In the genomic region with DNA sequence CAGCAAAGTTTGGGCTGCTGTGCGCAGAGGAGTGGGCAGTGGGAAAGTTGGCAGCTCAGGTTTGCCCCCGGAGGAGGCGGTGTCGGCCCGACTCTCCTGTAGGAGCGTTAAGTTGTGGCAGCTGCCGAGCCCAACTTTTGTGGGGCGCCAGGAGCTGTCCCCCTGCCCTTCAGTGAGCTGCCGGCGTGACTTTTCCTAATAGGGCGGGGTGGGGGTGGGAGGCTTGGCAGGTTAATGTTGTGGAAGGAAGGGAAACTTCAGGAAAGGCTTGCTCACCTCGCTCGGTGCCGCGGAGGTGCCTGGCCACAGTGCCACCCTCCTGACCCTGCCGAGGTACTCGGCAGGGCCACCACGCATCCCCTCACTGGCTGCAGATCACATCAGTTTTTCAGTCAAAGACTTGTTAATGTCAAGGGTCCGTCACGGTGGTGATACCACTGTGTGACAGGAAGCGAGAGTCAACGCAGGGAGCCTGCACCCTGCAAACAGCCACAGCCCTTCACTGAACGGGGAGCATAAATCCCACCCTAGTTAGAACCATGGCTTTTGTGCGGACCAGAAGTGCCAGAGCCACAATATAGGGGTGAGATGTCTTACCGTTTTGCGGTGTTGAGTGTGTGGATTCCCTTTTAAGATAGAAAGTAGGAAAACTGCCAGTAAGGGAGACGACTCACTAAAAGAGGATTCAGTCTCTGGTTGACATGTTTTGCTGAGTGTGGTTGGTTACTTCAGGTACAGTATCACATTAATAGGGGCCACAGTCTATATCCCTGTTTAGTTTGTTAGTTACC, we compare ENCODE assay signal across 8 cellular contexts. TPM values are rescaled to one million over a fixed set of nuclear protein-coding genes. Genes with fewer than 3 reads are reported as not detected.
DNase-seq lines count a peak whose midpoint lies in the region; ATAC-seq, FAIRE-seq and TF ChIP-seq lines count a peak whose summit lies in the region.

No MANE protein-coding gene starts in this region.

- TF ChIP-seq POLR2A in HepG2 (IDR thresholded peaks at IDR 0.05; ENCODE audit: insufficient read depth in 1 of 2, low read depth in 2 of 2, low read length in 2 of 2): no peak; a peak in 1 of 4 replicates

- peak overlapping the region; percentile 97 for H3K27ac Mint-ChIP-seq in Caco-2 (ENCODE audit: unreplicated experiment)

- H3K36me3 ChIP-seq in Caco-2 (ENCODE audit: control insufficient read depth, insufficient read depth, low read length) (no peaks in the 10 kb centered on the region), HUES6 (ENCODE audit: control insufficient read depth, insufficient read depth, low read length) (no peaks in the 10 kb centered on the region), HepG2 (replicated peaks in 1 of 2; ENCODE audit: control insufficient read depth in 1 of 2, insufficient read depth in 2 of 2, low read length in 2 of 2) (no peaks in the 10 kb centered on the region)

- POLR2A ChIA-PET in Caco-2 (lab: Charles Lee) (interaction anchor here (0.5 to 0.9 kb wide), 3 partner anchors 128 to 1206 kb away, joined by 3 to 12 read pairs (median 3); a partner anchor contains a TSS), HepG2 (lab: Yijun Ruan, JAX) (interaction anchor here (0.7 to 1.6 kb wide), 4 partner anchors 61 to 247 kb away, joined by 3 to 19 read pairs (median 8); a partner anchor contains a TSS)

- peaks cover 19% of the 10 kb centered on the region for H3K4me1 Mint-ChIP-seq in Caco-2 (ENCODE audit: low read depth, unreplicated experiment)

- CTCF ChIA-PET in Caco-2 (lab: Charles Lee) (interaction anchor here (0.6 to 1.4 kb wide), 4 partner anchors 16 to 184 kb away, joined by 3 to 8 read pairs (median 3); no protein-coding TSS in a partner anchor), HepG2 (lab: Yijun Ruan, JAX; ENCODE audit: low intra/inter-chr PET ratio, low total read pairs) (no interaction called here)

- no peak for TF ChIP-seq RAD21 in HepG2 (CRISPR knock-in tag; IDR thresholded peaks at IDR 0.05)

- no peaks in the 10 kb centered on the region for H3K27me3 ChIP-seq in Caco-2 (replicated peaks; ENCODE audit: control insufficient read depth, insufficient read depth, low read length)
- H3K27me3 ChIP-seq in HUES6 (ENCODE audit: control insufficient read depth, insufficient read depth, low read length): peaks cover 12% of the 10 kb centered on the region; the same call in 1 of the 2 replicates
- H3K27me3 ChIP-seq in HepG2 (ENCODE audit: control insufficient read depth in 1 of 2, insufficient read depth in 2 of 2, low read length in 2 of 2): no peaks in the 10 kb centered on the region

- DNase-seq in Caco-2: peak; percentile 41 to 43
- DNase-seq in activated CD4-positive, CD25-positive, alpha-beta regulatory T cell (lab: John Stamatoyannopoulos, UW): peak in 3 of 4 experiments; percentile 22 to 45 (median 43)
- peak; percentile 30 for DNase-seq in cerebellum (ENCODE audit: low spot score)
- DNase-seq in HepG2 (ENCODE audit: low spot score): peak; percentile 19
- peak; percentile 19 to 36 for DNase-seq in stimulated activated CD4-positive, alpha-beta T cell treated with anti-CD3 and anti-CD28 coated beads, Interleukin-4, amount 100 ng/mL, for 48 hours (ENCODE audit: low read depth in 2 of 2)
- no peak for DNase-seq in NCI-H2029 (lab: John Stamatoyannopoulos, UW)

- H3K4me3 ChIP-seq in Caco-2 (ENCODE audit: low read depth, low read length) (peak overlapping the region; percentile 90), HUES6 (ENCODE audit: low read depth, low read length) (peak overlapping the region; percentile 91), HepG2 (replicated peaks in 1 of 3; ENCODE audit: insufficient read depth in 1 of 3, low read depth in 2 of 3, low read length in 3 of 3) (peak overlapping the region; percentile 60 to 84 (median 68))

- H3K27me3 Mint-ChIP-seq in Caco-2 (ENCODE audit: insufficient read depth, unreplicated experiment): no peaks in the 10 kb centered on the region

- BruUV-seq in Caco-2 (replicated peaks; lab: Mats Ljungman, UMichigan) (no TSS peak), HepG2 (replicated peaks; lab: Mats Ljungman, UMichigan) (TSS peak; percentile 47)

- no peak for TF ChIP-seq CTCF in Caco-2 (IDR thresholded peaks at IDR 0.05; ENCODE audit: insufficient read depth in 1 of 2, low read depth in 1 of 2, low read length in 1 of 2, severe bottlenecking in 1 of 2, unreplicated experiment in 1 of 2)
- TF ChIP-seq CTCF in HepG2 (CRISPR knock-in tag; IDR thresholded peaks at IDR 0.05): no peak

- in situ Hi-C loops in HepG2 (cut with HindIII; ENCODE audit: extremely low pct_ligation_motif_present, low pct_unique_long_range_greater_than_20kb): no loop called here

- peak overlapping the region; percentile 97 for H3K4me3 Mint-ChIP-seq in Caco-2 (ENCODE audit: unreplicated experiment)

- 2% methylated on average over 13 of the region's 27 CpGs for WGBS in HepG2 (ENCODE audit: low lambda C conversion rate)

- peaks cover 43% of the 10 kb centered on the region for H3K79me2 ChIP-seq in HepG2 (ENCODE audit: insufficient read depth, low read length)

- H3K27ac ChIP-seq in HUES6 (ENCODE audit: low read depth, low read length) (0 out of 2 replicates have a peak overlapping the region, but pooled peaks have one; percentile 21), HepG2 (ENCODE audit: extremely low read length, insufficient read depth, low read length) (peak overlapping the region; percentile 95)

- no peaks in the 10 kb centered on the region for H4K20me1 ChIP-seq in HepG2 (ENCODE audit: insufficient read depth, low read length)

- H3K9me3 Mint-ChIP-seq in Caco-2 (ENCODE audit: unreplicated experiment): no peaks in the 10 kb centered on the region

- H3K36me3 Mint-ChIP-seq in Caco-2 (ENCODE audit: insufficient read depth, unreplicated experiment): peaks cover 23% of the 10 kb centered on the region

- ATAC-seq in GM21381 (IDR thresholded peaks at IDR 0.05; ENCODE audit: unreplicated experiment) (peak; percentile 27), HepG2 (peak; percentile 17)

- peak overlapping the region; percentile 63 for H3K9ac ChIP-seq in HUES6 (ENCODE audit: low read length)
- peak overlapping the region; percentile 78 for H3K9ac ChIP-seq in HepG2 (ENCODE audit: insufficient read depth, low read depth, low read length)

- H3K4me1 ChIP-seq in Caco-2 (peaks cover 13% of the 10 kb centered on the region; the same call in 1 of the 2 replicates), HUES6 (ENCODE audit: control insufficient read depth, insufficient read depth, low read length) (peaks cover 12% of the 10 kb centered on the region; the same call in 1 of the 2 replicates), HepG2 (ENCODE audit: insufficient read depth, low read length) (peaks cover 31% of the 10 kb centered on the region)

- H2AFZ ChIP-seq in HepG2 (ENCODE audit: low read length): no peak overlapping the region

- FAIRE-seq in HepG2 (lab: Jason Lieb, UNC): no peak

- intact Hi-C loops in Caco-2 (cut with micrococcal nuclease; ENCODE audit: unreplicated experiment) (loop anchor here (1.0 to 10.0 kb wide), 6 partner anchors 51 to 1988 kb away; a partner anchor contains a TSS), HepG2 (cut with micrococcal nuclease; ENCODE audit: unreplicated experiment) (loop anchor here (1.0 to 5.0 kb wide), 4 partner anchors 61 to 226 kb away; no protein-coding TSS in a partner anchor)

- H3K4me2 ChIP-seq in HepG2 (ENCODE audit: low read depth, low read length): peak overlapping the region; percentile 91

- H3K9me3 ChIP-seq in Caco-2 (no peaks in the 10 kb centered on the region), HUES6 (ENCODE audit: control insufficient read depth, insufficient read depth, low read depth, low read length) (no peaks in the 10 kb centered on the region), HepG2 (ENCODE audit: low read length) (no peaks in the 10 kb centered on the region)

- TF ChIP-seq EP300 in HepG2 (IDR thresholded peaks at IDR 0.05; ENCODE audit: low read depth in 2 of 2, low read length in 2 of 2): no peak
- TF ChIP-seq EP300 in HepG2 (CRISPR knock-in tag; IDR thresholded peaks at IDR 0.05; ENCODE audit: borderline replicate concordance): no peak

TF ChIP-seq in HepG2, 621 proteins besides CTCF, POLR2A, EP300 and RAD21 (continues in another document):
- no peak for TF ChIP-seq HNF4G (IDR thresholded peaks at IDR 0.05; ENCODE audit: borderline replicate concordance, low read depth, low read length)
- TF ChIP-seq HNF4G (CRISPR knock-in tag; IDR thresholded peaks at IDR 0.05; ENCODE audit: borderline replicate concordance, low read depth): no peak
- TF ChIP-seq PCBP1 (IDR thresholded peaks at IDR 0.05; ENCODE audit: borderline replicate concordance, low read depth, low read length): peak; percentile 13; the same call in 1 of the 2 replicates
- no peak for TF ChIP-seq ZSCAN30 (CRISPR knock-in tag; IDR thresholded peaks at IDR 0.05)

RNA-seq across cellular contexts. Expression of a gene that starts 0.7 kb away (rescaled TPM):
- total RNA-seq in Caco-2 (2022) (21.4 and 21.9 TPM in 2 replicates), cerebellum (47.7 TPM), HepG2 (2016; rRNA removed; fragmentation: Illumina TruSeq; extraction: Trizol) (14.7 and 16.9 TPM in 2 replicates)
- total RNA-seq in HepG2 (2016; cell fraction: cytosol; rRNA removed; fragmentation: Illumina TruSeq; extraction: Trizol; ENCODE audit: low read depth): 3.6 and 4.1 TPM in 2 replicates
- total RNA-seq in HepG2 (2016; cell fraction: insoluble cytoplasmic fraction; rRNA removed; fragmentation: Illumina TruSeq; extraction: Trizol): 13.0 and 16.4 TPM in 2 replicates
- total RNA-seq in HepG2 (2016; cell fraction: membrane; rRNA removed; fragmentation: Illumina TruSeq; extraction: Trizol): 5.2 and 6.3 TPM in 2 replicates
- 30.4 and 33.6 TPM in 2 replicates for total RNA-seq in HepG2 (2016; cell fraction: nucleus; rRNA removed; fragmentation: Illumina TruSeq; extraction: Trizol)
- polyA plus RNA-seq in HepG2 (2011; rRNA removed): 6.3 and 8.0 TPM in 2 replicates
- 2.5 and 4.3 TPM in 2 replicates for polyA plus RNA-seq in HepG2 (2011; cell fraction: cytosol; rRNA removed)
- 5.2 and 6.1 TPM in 2 replicates for polyA plus RNA-seq in HepG2 (2011; cell fraction: nucleus; rRNA removed)
- polyA plus RNA-seq in HepG2 (2012): 4.0 and 4.9 TPM in 2 replicates
- polyA plus RNA-seq in HepG2 (2016; cell fraction: cytosol; fragmentation: Illumina TruSeq; extraction: Trizol; ENCODE audit: low read depth): 0.58 and 0.62 TPM in 2 replicates
- polyA plus RNA-seq in HepG2 (2016; cell fraction: insoluble cytoplasmic fraction; fragmentation: Illumina TruSeq; extraction: Trizol; ENCODE audit: low read depth): 4.3 and 4.8 TPM in 2 replicates
- 1.1 and 1.2 TPM in 2 replicates for polyA plus RNA-seq in HepG2 (2016; cell fraction: membrane; fragmentation: Illumina TruSeq; extraction: Trizol; ENCODE audit: low read depth)
- 12.2 and 12.9 TPM in 2 replicates for polyA plus RNA-seq in HepG2 (2016; cell fraction: nucleus; fragmentation: Illumina TruSeq; extraction: Trizol; ENCODE audit: insufficient read depth, low read depth)
- 16.3 and 19.2 TPM in 2 replicates for polyA minus RNA-seq in HepG2 (2011; rRNA and poly(A)+ RNA removed; ENCODE audit: low replicate concordance)
- polyA minus RNA-seq in HepG2 (2011; cell fraction: cytosol; rRNA and poly(A)+ RNA removed): 15.2 and 19.8 TPM in 2 replicates
- 39.9 and 46.0 TPM in 2 replicates for polyA minus RNA-seq in HepG2 (2011; cell fraction: nucleus; rRNA and poly(A)+ RNA removed)
